8 cellular contexts compared by ENCODE assay signal in genomic region chr1:42957229-42957879, GRCh38. TPM values are rescaled to one million over a fixed set of nuclear protein-coding genes. Genes with fewer than 3 reads are reported as not detected.
A peak's percentile ranks its signal among the peaks of the same experiment; 100 is the strongest.
DNase-seq lines count a peak whose midpoint lies in the region; ATAC-seq and TF ChIP-seq lines count a peak whose summit lies in the region.

No MANE protein-coding gene starts in this region.

- H3K27me3 ChIP-seq in WERI-Rb-1 (ENCODE audit: insufficient read depth, low read depth, severe bottlenecking) (no peaks in the 10 kb centered on the region), gastroesophageal sphincter (no peaks in the 10 kb centered on the region)

- CTCF ChIA-PET in HEK293 (lab: Yijun Ruan, JAX) = interaction anchor here (0.5 to 1.9 kb wide), 3 partner anchors 15 to 118 kb away, joined by 3 to 10 read pairs (median 3); no protein-coding TSS in a partner anchor

- no peaks in the 10 kb centered on the region for H3K9me3 ChIP-seq in HEK293 (ENCODE audit: control insufficient read depth, insufficient read depth, low read depth, low read length)
- no peaks in the 10 kb centered on the region for H3K9me3 ChIP-seq in WERI-Rb-1 (ENCODE audit: severe bottlenecking)
- H3K9me3 ChIP-seq in gastroesophageal sphincter = no peaks in the 10 kb centered on the region

- DNase-seq in WERI-Rb-1 (no peak), skeletal muscle cell (ENCODE audit: low read depth) (no peak), GM13976 (ENCODE audit: low spot score) (no peak), OCI-M1 (lab: John Stamatoyannopoulos, UW) (no peak), HuH-7.5 (ENCODE audit: low spot score) (no peak)

- in situ Hi-C loops in GM13976 (cut with MboI; ENCODE audit: low sequenced_read_pairs, unreplicated experiment) = no loop called here

- WGBS in gastroesophageal sphincter (ENCODE audit: low coverage in 1 of 2), 2 donors = 52% methylated on average over 7 of the region's 26 CpGs; no CpG with 5 or more reads in 1 of the 2 donors

- ATAC-seq in gastroesophageal sphincter (no peak), GM19452 (IDR thresholded peaks at IDR 0.05; ENCODE audit: unreplicated experiment) (no peak)

- no peak for TF ChIP-seq EP300 in gastroesophageal sphincter (IDR thresholded peaks at IDR 0.05)

- H3K27ac ChIP-seq in HEK293 (ENCODE audit: extremely low read depth, low read depth, low read length) (no peak overlapping the region), WERI-Rb-1 (peak overlapping the region; percentile 91), gastroesophageal sphincter (peak overlapping the region; percentile 62 to 97 (median 91))

- H3K4me1 ChIP-seq in HEK293 (ENCODE audit: control insufficient read depth, insufficient read depth, low read length) (peaks cover 9% of the 10 kb centered on the region; the same call in 1 of the 2 replicates), gastroesophageal sphincter (peaks cover 0 to 77% (median 11%) of the 10 kb centered on the region in 3 donors)

- peaks cover 4 to 29% of the 10 kb centered on the region in 2 experiments; a peak in 1 of 3 replicates for H3K36me3 ChIP-seq in HEK293 (ENCODE audit: control insufficient read depth in 2 of 2, insufficient read depth in 1 of 2, low read length in 2 of 2)
- peaks cover 35% of the 10 kb centered on the region for H3K36me3 ChIP-seq in WERI-Rb-1
- H3K36me3 ChIP-seq in gastroesophageal sphincter = no peaks in the 10 kb centered on the region

- H3K4me3 ChIP-seq in HEK293 (ENCODE audit: low read depth, low read length) = peak overlapping the region; percentile 77
- H3K4me3 ChIP-seq in WERI-Rb-1 (ENCODE audit: low read depth, low read length) = peak overlapping the region; percentile 81
- H3K4me3 ChIP-seq in gastroesophageal sphincter = peak overlapping the region; percentile 54 to 90
- H3K4me3 ChIP-seq in skeletal muscle cell (ENCODE audit: low read depth, low read length) = peak overlapping the region; percentile 88

- TF ChIP-seq POLR2A in gastroesophageal sphincter (IDR thresholded peaks at IDR 0.05) = no peak

- POLR2A ChIA-PET in HEK293 (lab: Yijun Ruan, JAX) = interaction anchor here (1.8 kb wide), 1 partner anchor 10 kb away, joined by 4 read pairs; no protein-coding TSS in a partner anchor

- no peak for TF ChIP-seq CTCF in HEK293 (tag by site-specific recombination; IDR thresholded peaks at IDR 0.05)
- TF ChIP-seq CTCF in WERI-Rb-1 (IDR thresholded peaks at IDR 0.05; ENCODE audit: low read depth, low read length) = no peak
- TF ChIP-seq CTCF in gastroesophageal sphincter (IDR thresholded peaks at IDR 0.05) = no peak
- no peak for TF ChIP-seq CTCF in GM13976 (IDR thresholded peaks at IDR 0.05; ENCODE audit: borderline replicate concordance, control extremely low read depth, extremely low read depth, insufficient read depth, missing control alignments)

TF ChIP-seq in HEK293, 187 proteins besides CTCF, POLR2A, EP300 and RAD21:
- TF ChIP-seq, protein P1, sequence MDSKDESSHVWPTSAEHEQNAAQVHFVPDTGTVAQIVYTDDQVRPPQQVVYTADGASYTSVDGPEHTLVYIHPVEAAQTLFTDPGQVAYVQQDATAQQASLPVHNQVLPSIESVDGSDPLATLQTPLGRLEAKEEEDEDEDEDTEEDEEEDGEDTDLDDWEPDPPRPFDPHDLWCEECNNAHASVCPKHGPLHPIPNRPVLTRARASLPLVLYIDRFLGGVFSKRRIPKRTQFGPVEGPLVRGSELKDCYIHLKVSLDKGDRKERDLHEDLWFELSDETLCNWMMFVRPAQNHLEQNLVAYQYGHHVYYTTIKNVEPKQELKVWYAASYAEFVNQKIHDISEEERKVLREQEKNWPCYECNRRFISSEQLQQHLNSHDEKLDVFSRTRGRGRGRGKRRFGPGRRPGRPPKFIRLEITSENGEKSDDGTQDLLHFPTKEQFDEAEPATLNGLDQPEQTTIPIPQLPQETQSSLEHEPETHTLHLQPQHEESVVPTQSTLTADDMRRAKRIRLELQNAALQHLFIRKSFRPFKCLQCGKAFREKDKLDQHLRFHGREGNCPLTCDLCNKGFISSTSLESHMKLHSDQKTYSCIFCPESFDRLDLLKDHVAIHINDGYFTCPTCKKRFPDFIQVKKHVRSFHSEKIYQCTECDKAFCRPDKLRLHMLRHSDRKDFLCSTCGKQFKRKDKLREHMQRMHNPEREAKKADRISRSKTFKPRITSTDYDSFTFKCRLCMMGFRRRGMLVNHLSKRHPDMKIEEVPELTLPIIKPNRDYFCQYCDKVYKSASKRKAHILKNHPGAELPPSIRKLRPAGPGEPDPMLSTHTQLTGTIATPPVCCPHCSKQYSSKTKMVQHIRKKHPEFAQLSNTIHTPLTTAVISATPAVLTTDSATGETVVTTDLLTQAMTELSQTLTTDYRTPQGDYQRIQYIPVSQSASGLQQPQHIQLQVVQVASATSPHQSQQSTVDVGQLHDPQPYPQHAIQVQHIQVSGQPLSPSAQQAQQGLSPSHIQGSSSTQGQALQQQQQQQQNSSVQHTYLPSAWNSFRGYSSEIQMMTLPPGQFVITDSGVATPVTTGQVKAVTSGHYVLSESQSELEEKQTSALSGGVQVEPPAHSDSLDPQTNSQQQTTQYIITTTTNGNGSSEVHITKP (tag by site-specific recombination; IDR thresholded peaks at IDR 0.05) = peak; percentile 93
- TF ChIP-seq SP7 (tag by site-specific recombination; IDR thresholded peaks at IDR 0.05) = 0 out of 2 replicates have a peak, but pooled peaks have one; percentile 25
- TF ChIP-seq ZNF341 (tag by site-specific recombination; IDR thresholded peaks at IDR 0.05; ENCODE audit: low read depth) = peak; percentile 53; the same call in 1 of the 2 replicates
- TF ChIP-seq ZNF423 (tag by site-specific recombination; IDR thresholded peaks at IDR 0.05) = 0 out of 2 replicates have a peak, but pooled peaks have one; percentile 9
- no peak for TF ChIP-seq ZNF776 (tag by site-specific recombination; IDR thresholded peaks at IDR 0.05; ENCODE audit: borderline replicate concordance)
- TF ChIP-seq ZBTB26 (tag by site-specific recombination; optimal IDR thresholded peaks at IDR 0.05) = peak; percentile 49
- no peak for TF ChIP-seq ZNF747 (tag by site-specific recombination; IDR thresholded peaks at IDR 0.05)
- TF ChIP-seq ZNF398 (tag by site-specific recombination; IDR thresholded peaks at IDR 0.05) = no peak
- TF ChIP-seq ZNF114 (tag by site-specific recombination; IDR thresholded peaks at IDR 0.05) = no peak
- TF ChIP-seq ZBTB8A (tag by site-specific recombination; IDR thresholded peaks at IDR 0.05) = no peak
- TF ChIP-seq ZNF366 (tag by site-specific recombination; conservative IDR thresholded peaks at IDR 0.05) = peak; percentile 66; the same call in 1 of the 2 replicates
- TF ChIP-seq ZNF645 (tag by site-specific recombination; IDR thresholded peaks at IDR 0.05) = no peak
- TF ChIP-seq SCRT2 (tag by site-specific recombination; IDR thresholded peaks at IDR 0.05) = peak; percentile 99
- TF ChIP-seq SCRT1 (tag by site-specific recombination; IDR thresholded peaks at IDR 0.05; ENCODE audit: borderline replicate concordance) = peak; percentile 96
- TF ChIP-seq ZBTB48 (tag by site-specific recombination; IDR thresholded peaks at IDR 0.05) = peak; percentile 75
- TF ChIP-seq FEZF1 (tag by site-specific recombination; IDR thresholded peaks at IDR 0.05) = peak; percentile 62
- TF ChIP-seq ZNF792 (tag by site-specific recombination; IDR thresholded peaks at IDR 0.05) = 0 out of 2 replicates have a peak, but pooled peaks have one; percentile 11
- peak; percentile 44; the same call in 1 of the 2 replicates for TF ChIP-seq KLF1 (tag by site-specific recombination; IDR thresholded peaks at IDR 0.05)
- TF ChIP-seq MZF1 (tag by site-specific recombination; IDR thresholded peaks at IDR 0.05; ENCODE audit: borderline replicate concordance) = peak; percentile 91
- TF ChIP-seq ZNF76 (tag by site-specific recombination; IDR thresholded peaks at IDR 0.05; ENCODE audit: borderline replicate concordance, low read depth) = 0 out of 2 replicates have a peak, but pooled peaks have one; percentile 23

RNA-seq across cellular contexts. Expression of gene SLC2A1, which starts 1.3 kb away (rescaled TPM):
- total RNA-seq in gastroesophageal sphincter = 100 to 1,000 TPM in 1 of 4 donors, 10 to 100 TPM in 3; 23.5 to 106 (median 45.9) TPM
